In the genomic region with DNA sequence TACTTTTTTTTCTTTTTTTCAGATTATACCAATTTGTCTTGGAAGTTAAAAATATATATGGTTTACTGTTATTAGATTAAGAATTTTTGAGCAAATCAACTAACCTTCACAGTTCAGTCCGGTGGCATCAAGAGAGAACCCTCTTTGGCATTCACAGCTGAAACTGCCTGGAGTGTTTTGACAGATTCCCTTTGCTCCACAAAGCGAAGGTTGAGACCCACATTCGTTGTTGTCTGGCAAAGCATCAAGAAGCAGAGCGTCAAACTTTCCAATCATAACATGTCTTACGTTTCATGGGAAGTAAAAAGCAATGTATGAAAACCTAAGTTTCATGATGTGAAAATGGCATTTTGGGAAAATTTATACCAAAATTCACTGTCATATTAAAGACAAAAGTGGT, we compare ENCODE assay signal across 24 cellular contexts.
DNase-seq lines count a peak whose midpoint lies in the region; ATAC-seq and TF ChIP-seq lines count a peak whose summit lies in the region.
"Had no signal": no experiment of that assay in that cellular context is flagged by ENCODE, and none has a peak within 500 bp of the region (broad histone marks: within the 10 kb centered on the region; RNA-seq: fewer than 3 reads in every experiment).

No MANE protein-coding gene starts in this region.

- H3K79me2 ChIP-seq in trophoblast cell (ENCODE audit: control insufficient read depth, insufficient read depth, low read length, poor library complexity), result no peaks in the 10 kb centered on the region

- TF ChIP-seq POLR2A in esophagus muscularis mucosa (IDR thresholded peaks at IDR 0.05; ENCODE audit: low read depth), result no peak

- H3K18ac ChIP-seq in trophoblast cell (ENCODE audit: low read length), result no peak overlapping the region

- H3K9me3 Mint-ChIP-seq in HFFc6, result no peaks in the 10 kb centered on the region
- H3K9me3 Mint-ChIP-seq: CD4-positive, alpha-beta T cell; CD8-positive, alpha-beta memory T cell; GM23338; H9 had no signal

- no peak overlapping the region for H2AFZ ChIP-seq in trophoblast cell (ENCODE audit: insufficient read depth, low read length, poor library complexity)
- H2AFZ ChIP-seq: GM23338 had no signal

- H4K8ac ChIP-seq in trophoblast cell (ENCODE audit: low read depth, low read length), result no peak overlapping the region

- no peak overlapping the region for H3K9ac ChIP-seq in trophoblast cell (ENCODE audit: low read length)
- H3K9ac ChIP-seq: BLaER1 treated with 17β-estradiol and CSF1 and Interleukin-3, amounts not matched to agents 10 nM and 100 nM had no signal

- H3K27ac Mint-ChIP-seq in HFFc6, result peak overlapping the region; percentile 20
- H3K27ac Mint-ChIP-seq: CD14-positive monocyte; CD4-positive, alpha-beta T cell; CD8-positive, alpha-beta memory T cell; GM23338; H9 had no signal

- peaks cover 19% of the 10 kb centered on the region; the same call in 1 of the 2 replicates for H3K4me1 Mint-ChIP-seq in HFFc6 (ENCODE audit: low read depth)
- H3K4me1 Mint-ChIP-seq: CD14-positive monocyte; CD8-positive, alpha-beta memory T cell had no signal

- H2BK5ac ChIP-seq in trophoblast cell (ENCODE audit: low read depth, low read length, poor library complexity), result no peak overlapping the region

- no peak for ATAC-seq in heart right ventricle
- ATAC-seq: A549, GM12878, GM23338, HCT116 had no signal

- intact Hi-C loops in heart right ventricle (cut with DNase I), result loop anchor here in 1 of 10 donors (5.0 kb wide), 1 partner anchor 219 kb away; no protein-coding TSS in a partner anchor
- intact Hi-C loops in esophagus muscularis mucosa (cut with DNase I), result no loop called here

- peaks cover 95% of the 10 kb centered on the region for H3K36me3 ChIP-seq in cardiac muscle cell
- peaks cover 0 to 18% (median 0%) of the 10 kb centered on the region in 9 donors for H3K36me3 ChIP-seq in heart right ventricle
- H3K36me3 ChIP-seq in esophagus muscularis mucosa, result peaks cover 0 to 4% (median 0%) of the 10 kb centered on the region in 4 donors
- H3K36me3 ChIP-seq in trophoblast cell (ENCODE audit: control insufficient read depth in 1 of 2, insufficient read depth in 2 of 2, low read length in 2 of 2), result peaks cover 3 to 4% of the 10 kb centered on the region in 2 experiments
- H3K36me3 ChIP-seq in brain microvascular endothelial cell (replicated peaks), result peaks cover 14% of the 10 kb centered on the region
- H3K36me3 ChIP-seq: BE2C; BLaER1 treated with 17β-estradiol and CSF1 and Interleukin-3, amounts not matched to agents 10 nM and 100 nM had no signal

- TF ChIP-seq EP300 in esophagus muscularis mucosa (IDR thresholded peaks at IDR 0.05), result no peak

- TF ChIP-seq CTCF in cardiac muscle cell (IDR thresholded peaks at IDR 0.05; ENCODE audit: low read depth, low read length) (no peak), heart right ventricle (IDR thresholded peaks at IDR 0.05) (no peak), HFFc6 (IDR thresholded peaks at IDR 0.05) (no peak), esophagus muscularis mucosa (IDR thresholded peaks at IDR 0.05) (no peak), brain microvascular endothelial cell (IDR thresholded peaks at IDR 0.05; ENCODE audit: low read depth, low read length, missing control alignments) (no peak)

- no peak overlapping the region for H3K4me3 Mint-ChIP-seq in HFFc6
- H3K4me3 Mint-ChIP-seq: CD14-positive monocyte; CD4-positive, alpha-beta T cell; CD8-positive, alpha-beta memory T cell; GM23338; H9 had no signal

- no peaks in the 10 kb centered on the region for H3K9me3 ChIP-seq in cardiac muscle cell (ENCODE audit: low read depth)
- peaks cover 0 to 5% (median 0%) of the 10 kb centered on the region in 11 donors for H3K9me3 ChIP-seq in heart right ventricle
- H3K9me3 ChIP-seq in esophagus muscularis mucosa, result no peaks in the 10 kb centered on the region
- no peaks in the 10 kb centered on the region for H3K9me3 ChIP-seq in trophoblast cell (ENCODE audit: insufficient read depth, low read depth, low read length)
- H3K9me3 ChIP-seq: A549; BE2C; BLaER1 treated with 17β-estradiol and CSF1 and Interleukin-3, amounts not matched to agents 10 nM and 100 nM had no signal

- DNase-seq in cardiac muscle cell (ENCODE audit: low read depth in 1 of 2, low spot score in 1 of 2) (no peak), heart right ventricle (no peak), HFFc6 (no peak), esophagus muscularis mucosa (ENCODE audit: extremely low spot score) (no peak), trophoblast cell (peak; percentile 73 to 90), brain microvascular endothelial cell (no peak), NCI-H446 (lab: John Stamatoyannopoulos, UW) (no peak)
- DNase-seq: 8988T; ACHN; AML-193; BE2C; CD4-positive, alpha-beta T cell; CD8-positive, alpha-beta memory T cell; DMS 273 treated with DMSO at 0.1 percent for 48 hours; DMS79; EL; GDM1; H9 had no signal

- H3K27me3 ChIP-seq in cardiac muscle cell (no peaks in the 10 kb centered on the region), heart right ventricle (no peaks in the 10 kb centered on the region), esophagus muscularis mucosa (no peaks in the 10 kb centered on the region), trophoblast cell (ENCODE audit: insufficient read depth, low read length) (no peaks in the 10 kb centered on the region), brain microvascular endothelial cell (replicated peaks) (no peaks in the 10 kb centered on the region)
- H3K27me3 ChIP-seq: BLaER1 treated with 17β-estradiol and CSF1 and Interleukin-3, amounts not matched to agents 10 nM and 100 nM had no signal

- H4K12ac ChIP-seq in trophoblast cell (ENCODE audit: low read depth, low read length), result no peak overlapping the region

- H3K23ac ChIP-seq in trophoblast cell (ENCODE audit: low read length), result no peak overlapping the region

- H3K4me1 ChIP-seq in cardiac muscle cell (ENCODE audit: low read depth) (no peaks in the 10 kb centered on the region), heart right ventricle (peaks cover 0 to 3% (median 0%) of the 10 kb centered on the region in 9 donors), esophagus muscularis mucosa (peaks cover 0 to 37% (median 23%) of the 10 kb centered on the region in 4 donors), trophoblast cell (ENCODE audit: control insufficient read depth in 1 of 2, insufficient read depth in 2 of 2, low read length in 2 of 2) (peaks cover 2 to 3% of the 10 kb centered on the region in 2 experiments)
- H3K4me1 ChIP-seq: A549, BE2C had no signal

- H2BK120ac ChIP-seq in trophoblast cell (ENCODE audit: insufficient read depth, low read length, poor library complexity), result no peak overlapping the region

- 44 to 72% methylated on average over 5 of the region's 5 CpGs for WGBS in heart right ventricle, 2 donors
- WGBS in esophagus muscularis mucosa, result 43% methylated on average over 5 of the region's 5 CpGs
- WGBS in trophoblast cell (ENCODE audit: extremely low coverage, insufficient coverage, insufficient read length), result no CpG with 5 or more reads among the region's 5 CpGs

- peaks cover 35% of the 10 kb centered on the region for H3K36me3 Mint-ChIP-seq in HFFc6 (ENCODE audit: low read depth)
- H3K36me3 Mint-ChIP-seq: CD8-positive, alpha-beta memory T cell had no signal

- H3K79me1 ChIP-seq in trophoblast cell (ENCODE audit: low read length), result no peaks in the 10 kb centered on the region

- H3K4me2 ChIP-seq in trophoblast cell (ENCODE audit: low read length), result no peak overlapping the region
- H3K4me2 ChIP-seq: A549; BLaER1 treated with 17β-estradiol and CSF1 and Interleukin-3, amounts not matched to agents 10 nM and 100 nM; GM23338 had no signal

- no peak overlapping the region for H3K14ac ChIP-seq in trophoblast cell (ENCODE audit: low read length)

- H2BK12ac ChIP-seq in trophoblast cell (ENCODE audit: low read length), result no peak overlapping the region

- H3K27me3 Mint-ChIP-seq in HFFc6 (ENCODE audit: insufficient read depth), result peaks cover 3% of the 10 kb centered on the region; the same call in 1 of the 2 replicates

- H3K4me3 ChIP-seq in cardiac muscle cell (no peak overlapping the region), heart right ventricle (no peak overlapping the region), esophagus muscularis mucosa (no peak overlapping the region), trophoblast cell (ENCODE audit: low read depth, low read length) (no peak overlapping the region), brain microvascular endothelial cell (ENCODE audit: low read depth, low read length) (no peak overlapping the region)
- H3K4me3 ChIP-seq: A549; BLaER1 treated with 17β-estradiol and CSF1 and Interleukin-3, amounts not matched to agents 10 nM and 100 nM; GM12878; GM23338 had no signal

- no peak overlapping the region for H2AK5ac ChIP-seq in trophoblast cell (ENCODE audit: low read length)

- H4K91ac ChIP-seq in trophoblast cell (ENCODE audit: low read depth, low read length), result no peak overlapping the region

- in situ Hi-C loops in brain microvascular endothelial cell (cut with HindIII; ENCODE audit: low pct_ligation_motif_present, low sequenced_read_pairs), result no loop called here

- H3K4ac ChIP-seq in trophoblast cell (ENCODE audit: low read depth, low read length), result no peak overlapping the region

- H3K27ac ChIP-seq in cardiac muscle cell, result peak overlapping the region; percentile 75
- H3K27ac ChIP-seq in heart right ventricle, result peak overlapping the region in 1 of 10 donors; percentile 41
- peak overlapping the region in 3 of 4 donors; percentile 4 to 43 (median 23) for H3K27ac ChIP-seq in esophagus muscularis mucosa (replicated peaks in 1 of 4)
- no peak overlapping the region for H3K27ac ChIP-seq in trophoblast cell (ENCODE audit: low read depth, low read length)
- no peak overlapping the region for H3K27ac ChIP-seq in brain microvascular endothelial cell
- H3K27ac ChIP-seq: A549; BLaER1 treated with 17β-estradiol and CSF1 and Interleukin-3, amounts not matched to agents 10 nM and 100 nM had no signal

Comparison
In these comparisons a context has a peak if more than half of its experiments do, and no peak if none do; other contexts are left out.
1. DNase-seq: peak in trophoblast cell (2 of 2); none in cardiac muscle cell (0 of 2), heart right ventricle (0 of 2), HFFc6 (single experiment), esophagus muscularis mucosa (single experiment), brain microvascular endothelial cell (single experiment) and NCI-H446 (0 of 2).
2. H3K27ac ChIP-seq: peak in cardiac muscle cell (single experiment) and esophagus muscularis mucosa (3 of 4); none in trophoblast cell (single experiment) and brain microvascular endothelial cell (single experiment).